Comparison of ENCODE assay signal across 1 cellular context in the genomic region with DNA sequence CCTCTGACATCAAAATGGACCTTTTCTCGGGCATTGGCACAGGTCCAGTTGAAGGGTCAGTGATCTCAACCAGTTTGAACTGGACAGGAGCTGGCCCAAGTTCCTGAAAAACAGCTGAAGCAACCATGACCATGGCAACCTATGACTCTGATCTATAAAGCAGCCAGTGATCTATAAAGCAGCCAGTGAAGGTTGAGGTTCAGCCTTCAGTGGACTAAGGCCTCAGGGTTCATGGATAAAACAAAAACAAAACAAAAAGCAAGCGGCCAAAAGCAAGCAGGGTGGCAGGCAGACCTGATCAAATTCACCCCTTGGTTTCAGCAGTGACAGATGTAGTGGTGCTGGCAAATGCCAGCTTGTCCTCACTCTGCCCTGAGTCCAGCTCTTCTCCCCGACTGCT.
TF ChIP-seq lines count a peak whose summit lies in the region.

No MANE protein-coding gene starts in this region.

TF ChIP-seq in H1, 55 proteins besides CTCF, POLR2A, EP300 and RAD21 (continued from another document):
- TF ChIP-seq, protein P1, sequence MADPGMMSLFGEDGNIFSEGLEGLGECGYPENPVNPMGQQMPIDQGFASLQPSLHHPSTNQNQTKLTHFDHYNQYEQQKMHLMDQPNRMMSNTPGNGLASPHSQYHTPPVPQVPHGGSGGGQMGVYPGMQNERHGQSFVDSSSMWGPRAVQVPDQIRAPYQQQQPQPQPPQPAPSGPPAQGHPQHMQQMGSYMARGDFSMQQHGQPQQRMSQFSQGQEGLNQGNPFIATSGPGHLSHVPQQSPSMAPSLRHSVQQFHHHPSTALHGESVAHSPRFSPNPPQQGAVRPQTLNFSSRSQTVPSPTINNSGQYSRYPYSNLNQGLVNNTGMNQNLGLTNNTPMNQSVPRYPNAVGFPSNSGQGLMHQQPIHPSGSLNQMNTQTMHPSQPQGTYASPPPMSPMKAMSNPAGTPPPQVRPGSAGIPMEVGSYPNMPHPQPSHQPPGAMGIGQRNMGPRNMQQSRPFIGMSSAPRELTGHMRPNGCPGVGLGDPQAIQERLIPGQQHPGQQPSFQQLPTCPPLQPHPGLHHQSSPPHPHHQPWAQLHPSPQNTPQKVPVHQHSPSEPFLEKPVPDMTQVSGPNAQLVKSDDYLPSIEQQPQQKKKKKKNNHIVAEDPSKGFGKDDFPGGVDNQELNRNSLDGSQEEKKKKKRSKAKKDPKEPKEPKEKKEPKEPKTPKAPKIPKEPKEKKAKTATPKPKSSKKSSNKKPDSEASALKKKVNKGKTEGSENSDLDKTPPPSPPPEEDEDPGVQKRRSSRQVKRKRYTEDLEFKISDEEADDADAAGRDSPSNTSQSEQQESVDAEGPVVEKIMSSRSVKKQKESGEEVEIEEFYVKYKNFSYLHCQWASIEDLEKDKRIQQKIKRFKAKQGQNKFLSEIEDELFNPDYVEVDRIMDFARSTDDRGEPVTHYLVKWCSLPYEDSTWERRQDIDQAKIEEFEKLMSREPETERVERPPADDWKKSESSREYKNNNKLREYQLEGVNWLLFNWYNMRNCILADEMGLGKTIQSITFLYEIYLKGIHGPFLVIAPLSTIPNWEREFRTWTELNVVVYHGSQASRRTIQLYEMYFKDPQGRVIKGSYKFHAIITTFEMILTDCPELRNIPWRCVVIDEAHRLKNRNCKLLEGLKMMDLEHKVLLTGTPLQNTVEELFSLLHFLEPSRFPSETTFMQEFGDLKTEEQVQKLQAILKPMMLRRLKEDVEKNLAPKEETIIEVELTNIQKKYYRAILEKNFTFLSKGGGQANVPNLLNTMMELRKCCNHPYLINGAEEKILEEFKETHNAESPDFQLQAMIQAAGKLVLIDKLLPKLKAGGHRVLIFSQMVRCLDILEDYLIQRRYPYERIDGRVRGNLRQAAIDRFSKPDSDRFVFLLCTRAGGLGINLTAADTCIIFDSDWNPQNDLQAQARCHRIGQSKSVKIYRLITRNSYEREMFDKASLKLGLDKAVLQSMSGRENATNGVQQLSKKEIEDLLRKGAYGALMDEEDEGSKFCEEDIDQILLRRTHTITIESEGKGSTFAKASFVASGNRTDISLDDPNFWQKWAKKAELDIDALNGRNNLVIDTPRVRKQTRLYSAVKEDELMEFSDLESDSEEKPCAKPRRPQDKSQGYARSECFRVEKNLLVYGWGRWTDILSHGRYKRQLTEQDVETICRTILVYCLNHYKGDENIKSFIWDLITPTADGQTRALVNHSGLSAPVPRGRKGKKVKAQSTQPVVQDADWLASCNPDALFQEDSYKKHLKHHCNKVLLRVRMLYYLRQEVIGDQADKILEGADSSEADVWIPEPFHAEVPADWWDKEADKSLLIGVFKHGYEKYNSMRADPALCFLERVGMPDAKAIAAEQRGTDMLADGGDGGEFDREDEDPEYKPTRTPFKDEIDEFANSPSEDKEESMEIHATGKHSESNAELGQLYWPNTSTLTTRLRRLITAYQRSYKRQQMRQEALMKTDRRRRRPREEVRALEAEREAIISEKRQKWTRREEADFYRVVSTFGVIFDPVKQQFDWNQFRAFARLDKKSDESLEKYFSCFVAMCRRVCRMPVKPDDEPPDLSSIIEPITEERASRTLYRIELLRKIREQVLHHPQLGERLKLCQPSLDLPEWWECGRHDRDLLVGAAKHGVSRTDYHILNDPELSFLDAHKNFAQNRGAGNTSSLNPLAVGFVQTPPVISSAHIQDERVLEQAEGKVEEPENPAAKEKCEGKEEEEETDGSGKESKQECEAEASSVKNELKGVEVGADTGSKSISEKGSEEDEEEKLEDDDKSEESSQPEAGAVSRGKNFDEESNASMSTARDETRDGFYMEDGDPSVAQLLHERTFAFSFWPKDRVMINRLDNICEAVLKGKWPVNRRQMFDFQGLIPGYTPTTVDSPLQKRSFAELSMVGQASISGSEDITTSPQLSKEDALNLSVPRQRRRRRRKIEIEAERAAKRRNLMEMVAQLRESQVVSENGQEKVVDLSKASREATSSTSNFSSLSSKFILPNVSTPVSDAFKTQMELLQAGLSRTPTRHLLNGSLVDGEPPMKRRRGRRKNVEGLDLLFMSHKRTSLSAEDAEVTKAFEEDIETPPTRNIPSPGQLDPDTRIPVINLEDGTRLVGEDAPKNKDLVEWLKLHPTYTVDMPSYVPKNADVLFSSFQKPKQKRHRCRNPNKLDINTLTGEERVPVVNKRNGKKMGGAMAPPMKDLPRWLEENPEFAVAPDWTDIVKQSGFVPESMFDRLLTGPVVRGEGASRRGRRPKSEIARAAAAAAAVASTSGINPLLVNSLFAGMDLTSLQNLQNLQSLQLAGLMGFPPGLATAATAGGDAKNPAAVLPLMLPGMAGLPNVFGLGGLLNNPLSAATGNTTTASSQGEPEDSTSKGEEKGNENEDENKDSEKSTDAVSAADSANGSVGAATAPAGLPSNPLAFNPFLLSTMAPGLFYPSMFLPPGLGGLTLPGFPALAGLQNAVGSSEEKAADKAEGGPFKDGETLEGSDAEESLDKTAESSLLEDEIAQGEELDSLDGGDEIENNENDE (IDR thresholded peaks at IDR 0.05; ENCODE audit: insufficient replicate concordance, low read length), result no peak
- no peak for TF ChIP-seq CHD1 (IDR thresholded peaks at IDR 0.05; ENCODE audit: low read depth, low read length)
- TF ChIP-seq SIN3A (conservative IDR thresholded peaks at IDR 0.05 in 1 of 2, IDR thresholded peaks at IDR 0.05 in 1 of 2; ENCODE audit: low read depth in 1 of 2, low read length in 2 of 2), result no peak
- TF ChIP-seq CREB1 (IDR thresholded peaks at IDR 0.05), result no peak
- no peak for TF ChIP-seq SAP30 (IDR thresholded peaks at IDR 0.05; ENCODE audit: insufficient read depth, insufficient replicate concordance, low read length)
- no peak for TF ChIP-seq CBX8 (IDR thresholded peaks at IDR 0.05; ENCODE audit: borderline replicate concordance, low read depth, low read length)
- TF ChIP-seq, protein P2, sequence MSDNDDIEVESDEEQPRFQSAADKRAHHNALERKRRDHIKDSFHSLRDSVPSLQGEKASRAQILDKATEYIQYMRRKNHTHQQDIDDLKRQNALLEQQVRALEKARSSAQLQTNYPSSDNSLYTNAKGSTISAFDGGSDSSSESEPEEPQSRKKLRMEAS (IDR thresholded peaks at IDR 0.05), result no peak
- TF ChIP-seq GABPA (IDR thresholded peaks at IDR 0.05; ENCODE audit: borderline replicate concordance, insufficient read depth, low read length), result no peak
- TF ChIP-seq RFX5 (IDR thresholded peaks at IDR 0.05; ENCODE audit: borderline replicate concordance, low read depth, low read length), result no peak
- no peak for TF ChIP-seq CBX5 (IDR thresholded peaks at IDR 0.05; ENCODE audit: low read depth, low read length)
- TF ChIP-seq TBP (IDR thresholded peaks at IDR 0.05; ENCODE audit: low read depth, low read length), result no peak
